Comparison of ENCODE assay signal across 8 cellular contexts in the genomic region with DNA sequence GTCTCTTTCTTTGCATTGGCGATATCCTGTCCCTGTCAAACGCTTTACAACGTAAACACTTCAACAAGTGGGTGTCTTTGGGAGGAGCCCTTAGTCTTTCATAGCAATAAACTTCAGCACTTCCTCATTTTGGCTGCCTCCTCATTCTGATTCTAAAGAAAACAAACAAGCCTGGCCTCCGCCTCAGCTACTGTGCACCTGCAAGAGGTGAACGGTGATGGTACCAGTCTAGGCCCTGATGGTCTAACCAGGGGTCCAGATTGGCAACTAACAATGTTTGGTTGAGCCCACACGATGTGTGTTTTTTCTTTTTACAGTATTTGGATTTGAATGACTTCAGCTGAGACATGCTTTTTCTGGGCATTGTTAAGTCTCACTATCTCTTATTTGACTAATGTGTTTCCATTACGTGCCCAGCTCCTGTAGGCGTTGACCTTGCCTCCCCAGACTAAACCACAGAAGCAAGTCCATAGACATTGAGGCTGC. TPM values are rescaled to one million over a fixed set of nuclear protein-coding genes. Genes with fewer than 3 reads are reported as not detected.
DNase-seq lines count a peak whose midpoint lies in the region; ATAC-seq and TF ChIP-seq lines count a peak whose summit lies in the region.

No MANE protein-coding gene starts in this region.

- H3K27ac ChIP-seq in esophagus squamous epithelium, result no peak overlapping the region

- DNase-seq in MV-4-11 (lab: John Stamatoyannopoulos, UW) (peak; percentile 52), esophagus squamous epithelium (lab: John Stamatoyannopoulos, UW) (no peak), retina (no peak), DMS 273 treated with DMSO at 0.1 percent for 48 hours (lab: John Stamatoyannopoulos, UW) (no peak)
- DNase-seq in activated T-helper 9 cell treated with anti-CD3 and anti-CD28 coated beads, Interleukin-2, amount 50 U/mL, for 16 hours (ENCODE audit: low read depth), result peak; percentile 17
- DNase-seq in activated effector memory CD4-positive, alpha-beta T cell treated with Interleukin-2 at 50 U/mL for 16 hours, result no peak

- H3K4me3 ChIP-seq in esophagus squamous epithelium, result no peak overlapping the region

- intact Hi-C loops in esophagus squamous epithelium (cut with DNase I), result no loop called here

- no peaks in the 10 kb centered on the region for H3K4me1 ChIP-seq in esophagus squamous epithelium

- H3K36me3 ChIP-seq in esophagus squamous epithelium, result no peaks in the 10 kb centered on the region

- WGBS in esophagus squamous epithelium, 2 donors, result 50 to 56% methylated on average over 8 of the region's 8 CpGs

- H3K27me3 ChIP-seq in esophagus squamous epithelium, result no peaks in the 10 kb centered on the region

- no peaks in the 10 kb centered on the region for H3K9me3 ChIP-seq in esophagus squamous epithelium

- no peak for TF ChIP-seq POLR2A in esophagus squamous epithelium (IDR thresholded peaks at IDR 0.05)

- TF ChIP-seq CTCF in esophagus squamous epithelium (IDR thresholded peaks at IDR 0.05), result no peak

- ATAC-seq in GM18498 (IDR thresholded peaks at IDR 0.05; ENCODE audit: unreplicated experiment) (peak; percentile 96), GM21825 (IDR thresholded peaks at IDR 0.05; ENCODE audit: unreplicated experiment) (peak; percentile 92)

RNA-seq across cellular contexts. Expression of a gene that starts 53.2 kb away (rescaled TPM):
- 10 to 100 TPM; 59.7 to 91.4 (median 85.2) TPM for total RNA-seq in esophagus squamous epithelium

Comparison
In these comparisons a context has a peak if more than half of its experiments do, and no peak if none do; other contexts are left out.
1. DNase-seq: peak in MV-4-11 (single experiment) and activated T-helper 9 cell treated with anti-CD3 and anti-CD28 coated beads, Interleukin-2, amount 50 U/mL, for 16 hours (single experiment); none in esophagus squamous epithelium (single experiment), activated effector memory CD4-positive, alpha-beta T cell treated with Interleukin-2 at 50 U/mL for 16 hours (single experiment), retina (single experiment) and DMS 273 treated with DMSO at 0.1 percent for 48 hours (single experiment).